Comparison of ENCODE assay signal across 1 cellular context in the genomic region with DNA sequence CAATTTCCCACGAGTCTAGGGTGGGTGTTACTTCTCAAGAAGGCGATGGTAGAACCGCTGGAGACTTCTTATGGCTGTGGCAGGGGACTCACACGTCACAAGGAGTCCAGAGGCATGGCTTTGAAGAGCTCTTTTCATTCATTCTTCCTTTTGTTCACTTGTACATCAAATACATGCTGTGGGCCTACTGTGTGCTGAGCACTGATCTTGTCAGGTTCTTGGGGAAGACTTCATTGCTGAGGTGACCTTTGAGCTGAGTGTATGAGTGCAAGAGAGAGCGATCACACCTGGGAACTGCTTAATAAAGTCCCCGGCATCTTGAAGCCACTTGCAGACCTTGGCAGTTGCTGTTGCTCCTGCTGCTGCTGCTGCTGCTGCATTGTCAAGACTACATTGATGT.
TF ChIP-seq lines count a peak whose summit lies in the region.

No MANE protein-coding gene starts in this region.

TF ChIP-seq in HCT116, 20 proteins besides CTCF, POLR2A, EP300 and RAD21:
- TF ChIP-seq YY1 (IDR thresholded peaks at IDR 0.05; ENCODE audit: extremely low read depth, insufficient replicate concordance, low read depth, low read length) (no peak), FOSL1 (IDR thresholded peaks at IDR 0.05; ENCODE audit: low read depth) (no peak), SIN3A (IDR thresholded peaks at IDR 0.05; ENCODE audit: low read depth) (no peak), EGR1 (IDR thresholded peaks at IDR 0.05; ENCODE audit: low read depth) (no peak)
